Comparison of ENCODE assay signal across 17 cellular contexts in genomic region chr1:218886472-218886871, GRCh38.
A peak's percentile ranks its signal among the peaks of the same experiment; 100 is the strongest.
DNase-seq lines count a peak whose midpoint lies in the region; ATAC-seq, FAIRE-seq and TF ChIP-seq lines count a peak whose summit lies in the region.
"Had no signal": no experiment of that assay in that cellular context is flagged by ENCODE, and none has a peak within 500 bp of the region (broad histone marks: within the 10 kb centered on the region; RNA-seq: fewer than 3 reads in every experiment).

No MANE protein-coding gene starts in this region.

- WGBS in IMR-90 (ENCODE audit: extremely low coverage in 2 of 2, insufficient read length in 1 of 2), 2 experiments: 33% methylated on average over 1 of the region's 3 CpGs; no CpG with 5 or more reads in 1 of the 2 experiments
- 39 to 65% methylated on average over 3 of the region's 3 CpGs for WGBS in testis, 2 donors

- in situ Hi-C loops in IMR-90 (cut with MboI; ENCODE audit: low sequenced_read_pairs): no loop called here

- H2AK9ac ChIP-seq in IMR-90 (replicated peaks; ENCODE audit: low read depth, low read length, poor library complexity): no peak overlapping the region

- POLR2A ChIA-PET in IMR-90 (lab: Charles Lee; ENCODE audit: unreplicated experiment): no interaction called here

- no peak overlapping the region for H2AFZ ChIP-seq in IMR-90 (replicated peaks; ENCODE audit: low read length, poor library complexity)

- H3K56ac ChIP-seq in IMR-90 (ENCODE audit: extremely low read depth, insufficient read depth, low read length): no peak overlapping the region; the same call in 1 of the 2 replicates

- H3K27me3 ChIP-seq in IMR-90 (ENCODE audit: control insufficient read depth, insufficient read depth, low read length) (no peaks in the 10 kb centered on the region), testis (no peaks in the 10 kb centered on the region)
- H3K27me3 ChIP-seq: pancreas had no signal

- H3K4me2 ChIP-seq in IMR-90 (ENCODE audit: low read depth, low read length): no peak overlapping the region

- H3K27ac ChIP-seq in IMR-90 (ENCODE audit: insufficient read depth, low read length) (no peak overlapping the region), testis (no peak overlapping the region)
- H3K27ac ChIP-seq: pancreas had no signal

- no peaks in the 10 kb centered on the region for H4K20me1 ChIP-seq in IMR-90 (ENCODE audit: insufficient read depth, low read length)

- no peaks in the 10 kb centered on the region for H3K27me3 Mint-ChIP-seq in activated T-cell treated with anti-CD3 and anti-CD28 coated beads, Interleukin-2, amount 50 U/mL, for 4 hours (ENCODE audit: low read depth)

- no peak overlapping the region for H3K14ac ChIP-seq in IMR-90 (replicated peaks; ENCODE audit: low read depth, low read length)

- H3K79me1 ChIP-seq in IMR-90 (ENCODE audit: low read depth in 1 of 2, low read length in 2 of 2): no peaks in the 10 kb centered on the region

- H3K4me1 Mint-ChIP-seq in activated T-cell treated with anti-CD3 and anti-CD28 coated beads, Interleukin-2, amount 50 U/mL, for 4 hours (ENCODE audit: low read depth): no peaks in the 10 kb centered on the region

- H3K9me3 ChIP-seq in IMR-90 (ENCODE audit: control insufficient read depth, insufficient read depth, low read length) (no peaks in the 10 kb centered on the region), testis (no peaks in the 10 kb centered on the region)
- H3K9me3 ChIP-seq: pancreas had no signal

- ATAC-seq in IMR-90 (ENCODE audit: low read depth): no peak
- ATAC-seq in activated T-cell treated with anti-CD3 and anti-CD28 coated beads, Interleukin-2, amount 50 U/mL, for 4 hours: no peak
- ATAC-seq: CD8-positive, alpha-beta T cell; pancreas; stimulated activated naive CD8-positive, alpha-beta T cell treated with anti-CD3 and anti-CD28 coated beads, Interleukin-15, Interleukin-2, amounts not matched to agents 100 U/mL and 50 U/mL, for 24 hours had no signal

- H3K36me3 ChIP-seq in IMR-90 (ENCODE audit: control insufficient read depth, insufficient read depth, low read length): no peaks in the 10 kb centered on the region
- no peaks in the 10 kb centered on the region for H3K36me3 ChIP-seq in testis (ENCODE audit: low read depth, missing control alignments)
- H3K36me3 ChIP-seq: pancreas had no signal

- FAIRE-seq in endometrium (lab: Jason Lieb, UNC) (peak; percentile 99), GM12892 (lab: Jason Lieb, UNC) (no peak)
- FAIRE-seq: frontal cortex, pancreas, RCC 7860 had no signal

- intact Hi-C loops in IMR-90 (cut with micrococcal nuclease): no loop called here
- intact Hi-C loops in testis (cut with DNase I; ENCODE audit: low total_unique reads): no loop called here

- H4K5ac ChIP-seq in IMR-90 (ENCODE audit: low read depth, low read length): no peak overlapping the region

- no peaks in the 10 kb centered on the region for H3K36me3 Mint-ChIP-seq in activated T-cell treated with anti-CD3 and anti-CD28 coated beads, Interleukin-2, amount 50 U/mL, for 4 hours (ENCODE audit: insufficient read depth)
- H3K36me3 Mint-ChIP-seq: CD8-positive, alpha-beta T cell had no signal

- BruUV-seq in IMR-90 (replicated peaks; lab: Mats Ljungman, UMichigan): no TSS peak

- no peak overlapping the region for H2BK20ac ChIP-seq in IMR-90 (ENCODE audit: low read depth, low read length)

- no peak for TF ChIP-seq RAD21 in IMR-90 (IDR thresholded peaks at IDR 0.05; ENCODE audit: low read length)

- H3K4ac ChIP-seq in IMR-90 (ENCODE audit: low read depth, low read length): no peak overlapping the region

- no peak overlapping the region for H2AK5ac ChIP-seq in IMR-90 (ENCODE audit: low read depth, low read length)

- H2BK15ac ChIP-seq in IMR-90 (ENCODE audit: low read depth, low read length): no peak overlapping the region; the same call in 2 of the 3 replicates

- no peak overlapping the region for H3K9ac ChIP-seq in IMR-90 (ENCODE audit: low read depth, low read length)

- H4K91ac ChIP-seq in IMR-90 (ENCODE audit: insufficient read depth, low read depth, low read length): no peak overlapping the region

- no peak overlapping the region for H3K18ac ChIP-seq in IMR-90 (ENCODE audit: low read depth, low read length)

- H3K4me3 Mint-ChIP-seq in activated T-cell treated with anti-CD3 and anti-CD28 coated beads, Interleukin-2, amount 50 U/mL, for 4 hours: no peak overlapping the region
- H3K4me3 Mint-ChIP-seq: CD8-positive, alpha-beta T cell had no signal

- TF ChIP-seq CTCF in IMR-90 (conservative IDR thresholded peaks at IDR 0.05; ENCODE audit: low read depth, low read length) (no peak), testis (IDR thresholded peaks at IDR 0.05) (no peak)

- H3K23ac ChIP-seq in IMR-90 (ENCODE audit: low read depth, low read length): no peak overlapping the region

- H3K4me1 ChIP-seq in IMR-90 (ENCODE audit: control insufficient read depth, insufficient read depth, low read length): no peaks in the 10 kb centered on the region
- peaks cover 8% of the 10 kb centered on the region for H3K4me1 ChIP-seq in testis
- H3K4me1 ChIP-seq: pancreas had no signal

- no peaks in the 10 kb centered on the region for H3K9me1 ChIP-seq in IMR-90 (ENCODE audit: insufficient read depth, low read length)

- CTCF ChIA-PET in IMR-90 (lab: Yijun Ruan, JAX): interaction anchor here (0.7 kb wide), 1 partner anchor 9 kb away, joined by 3 read pairs; no protein-coding TSS in a partner anchor

- H3K9me3 Mint-ChIP-seq in activated T-cell treated with anti-CD3 and anti-CD28 coated beads, Interleukin-2, amount 50 U/mL, for 4 hours: peaks cover 5% of the 10 kb centered on the region

- TF ChIP-seq POLR2A in IMR-90 (IDR thresholded peaks at IDR 0.05; ENCODE audit: low read depth, low read length): no peak
- TF ChIP-seq POLR2A in testis (IDR thresholded peaks at IDR 0.05): no peak
- TF ChIP-seq POLR2A in GM12892 (IDR thresholded peaks at IDR 0.05; ENCODE audit: low read depth, low read length): no peak

- H2BK120ac ChIP-seq in IMR-90 (ENCODE audit: low read depth, low read length): no peak overlapping the region; the same call in 1 of the 2 replicates

- H2BK5ac ChIP-seq in IMR-90 (ENCODE audit: low read depth, low read length, poor library complexity, severe bottlenecking): no peak overlapping the region

- no peak overlapping the region for H3K4me3 ChIP-seq in IMR-90 (ENCODE audit: insufficient read depth, low read depth, low read length)
- no peak overlapping the region for H3K4me3 ChIP-seq in testis
- H3K4me3 ChIP-seq: pancreas had no signal

- dilution Hi-C loops in IMR-90 (cut with HindIII; ENCODE audit: low sequenced_read_pairs, unreplicated experiment): no loop called here

- 0 out of 4 replicates have a peak overlapping the region, but pooled peaks of 1 of the 2 experiments have one; percentile 24 for H4K8ac ChIP-seq in IMR-90 (ENCODE audit: low read depth in 2 of 2, low read length in 2 of 2)

- DNase-seq in IMR-90 (peak; percentile 47), iris pigment epithelial cell (ENCODE audit: low read depth) (peak; percentile 74), testis (peak; percentile 83), GM12892 (ENCODE audit: insufficient read length) (no peak), 8988T (no peak)
- DNase-seq in activated T-cell treated with anti-CD3 and anti-CD28 coated beads, Interleukin-2, amount 50 U/mL, for 4 hours: no peak
- no peak for DNase-seq in activated effector memory CD4-positive, alpha-beta T cell treated with Interleukin-2 at 50 U/mL for 16 hours
- DNase-seq: activated CD4-positive, alpha-beta T cell treated with anti-CD3 and anti-CD28 coated beads, Interleukin-2, amount 50 U/mL, for 1 hour; CD8-positive, alpha-beta T cell; cerebellar nuclear complex; NCI-H2171 treated with DMSO at 0.1 percent for 48 hours; pancreas; stimulated activated CD4-positive, alpha-beta T cell treated with anti-CD3 and anti-CD28 coated beads, Interleukin-2, amount 100 ng/mL, for 48 hours; stimulated activated naive CD8-positive, alpha-beta T cell treated with anti-CD3 and anti-CD28 coated beads, Interleukin-15, Interleukin-2, amounts not matched to agents 100 U/mL and 50 U/mL, for 24 hours had no signal

TF ChIP-seq in IMR-90, 13 proteins besides CTCF, POLR2A, EP300 and RAD21:
- TF ChIP-seq MAZ (IDR thresholded peaks at IDR 0.05; ENCODE audit: borderline replicate concordance, low read depth, low read length) (no peak), RCOR1 (IDR thresholded peaks at IDR 0.05; ENCODE audit: insufficient replicate concordance, low read length) (no peak), SMC3 (IDR thresholded peaks at IDR 0.05; ENCODE audit: low read depth, low read length) (no peak), CHD1 (IDR thresholded peaks at IDR 0.05; ENCODE audit: low read depth, low read length) (no peak), MAFK (IDR thresholded peaks at IDR 0.05; ENCODE audit: low read depth, low read length) (no peak), FOS (IDR thresholded peaks at IDR 0.05; ENCODE audit: low read depth, low read length) (no peak), CEBPB (IDR thresholded peaks at IDR 0.05; ENCODE audit: low read depth, low read length) (no peak), MXI1 (IDR thresholded peaks at IDR 0.05; ENCODE audit: borderline replicate concordance, low read depth, low read length) (no peak), NFE2L2 (IDR thresholded peaks at IDR 0.05; ENCODE audit: low read depth, low read length) (no peak), RFX5 (IDR thresholded peaks at IDR 0.05; ENCODE audit: low read depth, low read length) (no peak), BHLHE40 (IDR thresholded peaks at IDR 0.05; ENCODE audit: low read depth, low read length) (no peak)
- TF ChIP-seq, protein P1, sequence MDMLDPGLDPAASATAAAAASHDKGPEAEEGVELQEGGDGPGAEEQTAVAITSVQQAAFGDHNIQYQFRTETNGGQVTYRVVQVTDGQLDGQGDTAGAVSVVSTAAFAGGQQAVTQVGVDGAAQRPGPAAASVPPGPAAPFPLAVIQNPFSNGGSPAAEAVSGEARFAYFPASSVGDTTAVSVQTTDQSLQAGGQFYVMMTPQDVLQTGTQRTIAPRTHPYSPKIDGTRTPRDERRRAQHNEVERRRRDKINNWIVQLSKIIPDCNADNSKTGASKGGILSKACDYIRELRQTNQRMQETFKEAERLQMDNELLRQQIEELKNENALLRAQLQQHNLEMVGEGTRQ (IDR thresholded peaks at IDR 0.05; ENCODE audit: low read depth, low read length): no peak
- TF ChIP-seq, protein P2, sequence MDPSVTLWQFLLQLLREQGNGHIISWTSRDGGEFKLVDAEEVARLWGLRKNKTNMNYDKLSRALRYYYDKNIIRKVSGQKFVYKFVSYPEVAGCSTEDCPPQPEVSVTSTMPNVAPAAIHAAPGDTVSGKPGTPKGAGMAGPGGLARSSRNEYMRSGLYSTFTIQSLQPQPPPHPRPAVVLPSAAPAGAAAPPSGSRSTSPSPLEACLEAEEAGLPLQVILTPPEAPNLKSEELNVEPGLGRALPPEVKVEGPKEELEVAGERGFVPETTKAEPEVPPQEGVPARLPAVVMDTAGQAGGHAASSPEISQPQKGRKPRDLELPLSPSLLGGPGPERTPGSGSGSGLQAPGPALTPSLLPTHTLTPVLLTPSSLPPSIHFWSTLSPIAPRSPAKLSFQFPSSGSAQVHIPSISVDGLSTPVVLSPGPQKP (IDR thresholded peaks at IDR 0.05; ENCODE audit: borderline replicate concordance, low read depth, low read length): no peak

Comparison
In these comparisons a context has a peak if more than half of its experiments do, and no peak if none do; other contexts are left out.
1. DNase-seq: peak in IMR-90 (single experiment), iris pigment epithelial cell (single experiment) and testis (single experiment); none in activated T-cell treated with anti-CD3 and anti-CD28 coated beads, Interleukin-2, amount 50 U/mL, for 4 hours (single experiment), GM12892 (single experiment), activated effector memory CD4-positive, alpha-beta T cell treated with Interleukin-2 at 50 U/mL for 16 hours (single experiment) and 8988T (single experiment).